10 cellular contexts compared by ENCODE assay signal in the genomic region with DNA sequence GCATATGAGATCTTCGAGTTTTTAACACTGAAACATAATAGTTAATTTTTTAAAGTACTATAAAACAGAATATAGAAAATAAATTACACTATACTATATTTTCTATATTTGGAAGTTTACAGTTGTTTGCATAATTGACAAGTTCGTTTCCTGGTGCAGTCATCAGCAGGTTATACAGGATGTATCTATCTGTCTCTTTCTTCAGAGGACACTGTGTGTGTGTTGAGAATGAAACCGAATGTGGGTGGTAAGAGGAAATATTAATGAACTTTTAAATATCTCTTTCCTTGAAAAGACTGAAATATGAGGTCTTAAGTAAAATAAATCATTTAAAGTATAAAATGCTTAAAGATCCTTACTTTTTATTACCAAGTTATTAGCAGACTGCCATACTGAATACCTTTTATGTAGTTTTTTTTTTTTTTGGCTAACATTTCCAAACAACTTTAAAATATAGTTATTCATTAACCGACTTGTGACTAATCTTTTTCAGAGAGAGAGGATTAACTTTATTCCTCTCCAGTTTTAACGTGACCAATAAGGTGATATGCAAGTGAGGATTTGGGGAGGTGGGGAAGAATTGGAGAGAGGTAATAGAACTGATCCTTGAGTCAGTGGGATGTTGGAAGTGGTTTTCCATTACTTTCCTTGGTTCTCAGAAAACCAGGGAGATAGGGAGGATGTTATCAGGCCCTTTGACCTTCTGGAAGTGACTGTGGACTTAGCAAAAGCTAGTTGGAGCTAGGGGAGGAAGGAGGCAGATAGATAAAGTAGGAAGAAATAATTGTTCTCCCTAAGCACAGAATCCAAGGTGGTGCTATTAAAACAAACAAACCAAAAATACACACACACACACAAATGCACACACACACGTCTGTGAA.
A peak's percentile ranks its signal among the peaks of the same experiment; 100 is the strongest.
DNase-seq lines count a peak whose midpoint lies in the region; ATAC-seq and TF ChIP-seq lines count a peak whose summit lies in the region.
"Had no signal": no experiment of that assay in that cellular context is flagged by ENCODE, and none has a peak within 500 bp of the region (broad histone marks: within the 10 kb centered on the region; RNA-seq: fewer than 3 reads in every experiment).

No MANE protein-coding gene starts in this region.

- H3K4ac ChIP-seq in mesenchymal stem cell (ENCODE audit: low read depth in 1 of 2, low read length in 2 of 2): no peak overlapping the region

- no peak overlapping the region for H3K14ac ChIP-seq in mesenchymal stem cell (ENCODE audit: low read length in 2 of 2)

- no peak overlapping the region for H4K8ac ChIP-seq in mesenchymal stem cell (ENCODE audit: low read length)

- H3K4me3 ChIP-seq in mesenchymal stem cell (ENCODE audit: insufficient read depth in 1 of 2, low read depth in 1 of 2, low read length in 2 of 2): no peak overlapping the region
- no peak overlapping the region for H3K4me3 ChIP-seq in SK-N-SH (ENCODE audit: low read depth in 2 of 2, low read length in 1 of 2)
- no peak overlapping the region for H3K4me3 ChIP-seq in colonic mucosa

- H3K36me3 ChIP-seq in mesenchymal stem cell (ENCODE audit: control insufficient read depth in 1 of 2, insufficient read depth in 2 of 2, low read depth in 1 of 2, low read length in 2 of 2) (no peaks in the 10 kb centered on the region), SK-N-SH (replicated peaks in 1 of 2; ENCODE audit: control insufficient read depth in 1 of 2, insufficient read depth in 2 of 2, low read length in 1 of 2) (no peaks in the 10 kb centered on the region), colonic mucosa (no peaks in the 10 kb centered on the region)

- 74% methylated on average over 4 of the region's 6 CpGs for WGBS in mesenchymal stem cell
- 64% methylated on average over 6 of the region's 6 CpGs for WGBS in SK-N-SH (ENCODE audit: low lambda C conversion rate)

- H2BK12ac ChIP-seq in mesenchymal stem cell (ENCODE audit: low read length in 2 of 2): no peak overlapping the region

- H3K79me1 ChIP-seq in mesenchymal stem cell (replicated peaks; ENCODE audit: low read length, poor library complexity, severe bottlenecking): no peaks in the 10 kb centered on the region

- no peak for TF ChIP-seq RAD21 in SK-N-SH (IDR thresholded peaks at IDR 0.05; ENCODE audit: low read length)

- H2BK15ac ChIP-seq in mesenchymal stem cell (ENCODE audit: low read depth, poor library complexity, severe bottlenecking): no peak overlapping the region

- TF ChIP-seq CTCF in SK-N-SH (IDR thresholded peaks at IDR 0.05): no peak
- no peak for TF ChIP-seq CTCF in colonic mucosa (IDR thresholded peaks at IDR 0.05)

- no peak overlapping the region for H3K23ac ChIP-seq in mesenchymal stem cell (ENCODE audit: low read length in 2 of 2)

- intact Hi-C loops in colonic mucosa (cut with DNase I): no loop called here

- DNase-seq in mesenchymal stem cell: no peak
- no peak for DNase-seq in activated T-cell treated with anti-CD3 and anti-CD28 coated beads, Interleukin-2, amount 50 U/mL, for 48 hours
- DNase-seq in SK-N-SH: no peak
- DNase-seq in epidermal melanocyte (ENCODE audit: insufficient read length, low spot score): no peak
- DNase-seq in colonic mucosa: no peak
- DNase-seq: NCI-H345, SW 1271 had no signal

- no peak overlapping the region for H2BK120ac ChIP-seq in mesenchymal stem cell (ENCODE audit: low read depth, low read length)

- no peak overlapping the region for H2AK5ac ChIP-seq in mesenchymal stem cell (ENCODE audit: low read length, severe bottlenecking)

- no peak overlapping the region for H2AFZ ChIP-seq in mesenchymal stem cell (ENCODE audit: low read depth, low read length)
- H2AFZ ChIP-seq in SK-N-SH (ENCODE audit: low read depth): no peak overlapping the region

- H3K18ac ChIP-seq in mesenchymal stem cell (ENCODE audit: low read depth in 1 of 2, low read length in 2 of 2): no peak overlapping the region

- H4K20me1 ChIP-seq in SK-N-SH (ENCODE audit: insufficient read depth): no peaks in the 10 kb centered on the region

- no peaks in the 10 kb centered on the region for H3F3A ChIP-seq in SK-N-SH (replicated peaks; ENCODE audit: insufficient read depth)

- H3K27me3 ChIP-seq in mesenchymal stem cell (ENCODE audit: control insufficient read depth in 1 of 2, insufficient read depth in 1 of 2, low read length in 2 of 2) (no peaks in the 10 kb centered on the region), SK-N-SH (ENCODE audit: insufficient read depth) (no peaks in the 10 kb centered on the region), colonic mucosa (no peaks in the 10 kb centered on the region)

- H3K79me2 ChIP-seq in SK-N-SH (ENCODE audit: insufficient read depth): no peaks in the 10 kb centered on the region

- peaks cover 1% of the 10 kb centered on the region for H3K4me1 ChIP-seq in mesenchymal stem cell (ENCODE audit: control insufficient read depth, insufficient read depth, low read depth, low read length)
- H3K4me1 ChIP-seq in SK-N-SH (ENCODE audit: control insufficient read depth in 1 of 2, insufficient read depth in 2 of 2, low read depth in 1 of 2, low read length in 1 of 2): peaks cover 0 to 5% of the 10 kb centered on the region in 2 experiments; a peak in 3 of 4 replicates
- no peaks in the 10 kb centered on the region for H3K4me1 ChIP-seq in colonic mucosa

- H4K91ac ChIP-seq in mesenchymal stem cell (ENCODE audit: low read length): no peak overlapping the region

- POLR2A ChIA-PET in SK-N-SH (lab: Yijun Ruan, JAX): no interaction called here

- H3K9me2 ChIP-seq in SK-N-SH: no peaks in the 10 kb centered on the region

- no peak overlapping the region for H2BK5ac ChIP-seq in mesenchymal stem cell (ENCODE audit: low read depth, low read length, poor library complexity, severe bottlenecking)

- H3K9ac ChIP-seq in mesenchymal stem cell (ENCODE audit: low read length) (no peak overlapping the region), SK-N-SH (no peak overlapping the region), colonic mucosa (ENCODE audit: low read depth in 2 of 2, low read length in 2 of 2) (no peak overlapping the region)

- H3K4me2 ChIP-seq in mesenchymal stem cell (ENCODE audit: low read length, poor library complexity, severe bottlenecking) (peak overlapping the region; percentile 16), SK-N-SH (no peak overlapping the region)

- ATAC-seq in GM18870 (IDR thresholded peaks at IDR 0.05; ENCODE audit: unreplicated experiment) (peak; percentile 81), HG02588 (IDR thresholded peaks at IDR 0.05; ENCODE audit: unreplicated experiment) (peak; percentile 70), HG03565 (IDR thresholded peaks at IDR 0.05; ENCODE audit: unreplicated experiment) (peak; percentile 84)

- CTCF ChIA-PET in SK-N-SH (lab: Yijun Ruan, JAX): no interaction called here

- TF ChIP-seq EP300 in SK-N-SH (IDR thresholded peaks at IDR 0.05; ENCODE audit: borderline replicate concordance in 1 of 2, low read depth in 1 of 2, low read length in 1 of 2): no peak

- H3K27ac ChIP-seq in mesenchymal stem cell (ENCODE audit: low read length, poor library complexity, severe bottlenecking) (no peak overlapping the region), SK-N-SH (ENCODE audit: low read depth in 2 of 2, low read length in 1 of 2) (no peak overlapping the region), colonic mucosa (no peak overlapping the region)

- H3K9me3 ChIP-seq in mesenchymal stem cell (ENCODE audit: control insufficient read depth, low read length) (no peaks in the 10 kb centered on the region), SK-N-SH (no peaks in the 10 kb centered on the region), colonic mucosa (no peaks in the 10 kb centered on the region)

TF ChIP-seq in SK-N-SH, 30 proteins besides CTCF, POLR2A, EP300 and RAD21 (continues in another document):
- TF ChIP-seq, protein P1, sequence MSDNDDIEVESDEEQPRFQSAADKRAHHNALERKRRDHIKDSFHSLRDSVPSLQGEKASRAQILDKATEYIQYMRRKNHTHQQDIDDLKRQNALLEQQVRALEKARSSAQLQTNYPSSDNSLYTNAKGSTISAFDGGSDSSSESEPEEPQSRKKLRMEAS (IDR thresholded peaks at IDR 0.05; ENCODE audit: low read depth): no peak
- TF ChIP-seq, protein P2, sequence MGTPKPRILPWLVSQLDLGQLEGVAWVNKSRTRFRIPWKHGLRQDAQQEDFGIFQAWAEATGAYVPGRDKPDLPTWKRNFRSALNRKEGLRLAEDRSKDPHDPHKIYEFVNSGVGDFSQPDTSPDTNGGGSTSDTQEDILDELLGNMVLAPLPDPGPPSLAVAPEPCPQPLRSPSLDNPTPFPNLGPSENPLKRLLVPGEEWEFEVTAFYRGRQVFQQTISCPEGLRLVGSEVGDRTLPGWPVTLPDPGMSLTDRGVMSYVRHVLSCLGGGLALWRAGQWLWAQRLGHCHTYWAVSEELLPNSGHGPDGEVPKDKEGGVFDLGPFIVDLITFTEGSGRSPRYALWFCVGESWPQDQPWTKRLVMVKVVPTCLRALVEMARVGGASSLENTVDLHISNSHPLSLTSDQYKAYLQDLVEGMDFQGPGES (IDR thresholded peaks at IDR 0.05; ENCODE audit: low read depth, low read length): no peak
- TF ChIP-seq, protein P3, sequence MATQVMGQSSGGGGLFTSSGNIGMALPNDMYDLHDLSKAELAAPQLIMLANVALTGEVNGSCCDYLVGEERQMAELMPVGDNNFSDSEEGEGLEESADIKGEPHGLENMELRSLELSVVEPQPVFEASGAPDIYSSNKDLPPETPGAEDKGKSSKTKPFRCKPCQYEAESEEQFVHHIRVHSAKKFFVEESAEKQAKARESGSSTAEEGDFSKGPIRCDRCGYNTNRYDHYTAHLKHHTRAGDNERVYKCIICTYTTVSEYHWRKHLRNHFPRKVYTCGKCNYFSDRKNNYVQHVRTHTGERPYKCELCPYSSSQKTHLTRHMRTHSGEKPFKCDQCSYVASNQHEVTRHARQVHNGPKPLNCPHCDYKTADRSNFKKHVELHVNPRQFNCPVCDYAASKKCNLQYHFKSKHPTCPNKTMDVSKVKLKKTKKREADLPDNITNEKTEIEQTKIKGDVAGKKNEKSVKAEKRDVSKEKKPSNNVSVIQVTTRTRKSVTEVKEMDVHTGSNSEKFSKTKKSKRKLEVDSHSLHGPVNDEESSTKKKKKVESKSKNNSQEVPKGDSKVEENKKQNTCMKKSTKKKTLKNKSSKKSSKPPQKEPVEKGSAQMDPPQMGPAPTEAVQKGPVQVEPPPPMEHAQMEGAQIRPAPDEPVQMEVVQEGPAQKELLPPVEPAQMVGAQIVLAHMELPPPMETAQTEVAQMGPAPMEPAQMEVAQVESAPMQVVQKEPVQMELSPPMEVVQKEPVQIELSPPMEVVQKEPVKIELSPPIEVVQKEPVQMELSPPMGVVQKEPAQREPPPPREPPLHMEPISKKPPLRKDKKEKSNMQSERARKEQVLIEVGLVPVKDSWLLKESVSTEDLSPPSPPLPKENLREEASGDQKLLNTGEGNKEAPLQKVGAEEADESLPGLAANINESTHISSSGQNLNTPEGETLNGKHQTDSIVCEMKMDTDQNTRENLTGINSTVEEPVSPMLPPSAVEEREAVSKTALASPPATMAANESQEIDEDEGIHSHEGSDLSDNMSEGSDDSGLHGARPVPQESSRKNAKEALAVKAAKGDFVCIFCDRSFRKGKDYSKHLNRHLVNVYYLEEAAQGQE (IDR thresholded peaks at IDR 0.05; ENCODE audit: low read depth, low read length): no peak
- TF ChIP-seq YY1 (IDR thresholded peaks at IDR 0.05; ENCODE audit: low read depth) (no peak), MEF2A (IDR thresholded peaks at IDR 0.05; ENCODE audit: borderline replicate concordance, low read depth) (no peak), RCOR1 (IDR thresholded peaks at IDR 0.05; ENCODE audit: low read length) (no peak)
